In the genomic region with DNA sequence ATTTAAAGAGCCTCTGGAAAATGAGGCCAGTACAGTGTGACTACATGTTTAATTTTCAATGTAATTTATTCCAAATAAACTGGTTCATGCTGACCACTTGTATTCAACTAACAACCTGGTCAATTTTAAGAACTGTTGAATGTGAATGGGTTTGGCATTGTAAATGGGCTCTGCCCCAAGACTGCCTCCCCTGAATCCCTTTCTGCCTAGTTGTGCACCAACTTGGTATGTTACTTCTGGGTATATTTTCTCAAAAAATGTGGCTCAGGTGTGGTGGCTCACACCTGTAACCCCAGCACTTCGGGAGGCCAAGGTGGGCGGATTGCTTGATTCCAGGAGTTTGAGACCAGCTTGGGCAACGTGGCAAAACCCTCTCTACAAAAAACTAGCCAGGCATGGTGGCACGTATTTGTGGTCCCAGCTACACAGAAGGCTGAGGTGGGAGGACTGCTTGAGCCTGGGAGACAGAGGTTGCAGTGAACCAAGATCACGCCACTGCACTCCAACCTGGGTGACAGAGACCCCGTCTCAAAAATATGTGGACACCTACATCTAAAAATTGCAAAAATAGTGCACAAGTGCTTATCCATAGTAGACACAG, we compare ENCODE assay signal across 2 cellular contexts.
TF ChIP-seq lines count a peak whose summit lies in the region.

No MANE protein-coding gene starts in this region.

TF ChIP-seq in GM12891, 5 proteins besides CTCF, POLR2A, EP300 and RAD21:
- TF ChIP-seq TAF1 (IDR thresholded peaks at IDR 0.05; ENCODE audit: low read depth, low read length) (no peak), POU2F2 (IDR thresholded peaks at IDR 0.05; ENCODE audit: low read depth, low read length) (peak; percentile 47; the same call in 1 of the 2 replicates), SPI1 (IDR thresholded peaks at IDR 0.05; ENCODE audit: low read depth, low read length) (no peak), POLR2AphosphoS5 (IDR thresholded peaks at IDR 0.05; ENCODE audit: low read depth, low read length) (peak; percentile 63), PAX5 (IDR thresholded peaks at IDR 0.05; ENCODE audit: insufficient read depth, low read length, severe bottlenecking) (no peak)
TF ChIP-seq in GM12891: peak in this region for 2.

TF ChIP-seq in WTC11, 78 proteins besides CTCF, POLR2A, EP300 and RAD21 (continued from another document and continues in another):
- TF ChIP-seq PRRX2 (CRISPR knock-in tag; IDR thresholded peaks at IDR 0.05) (peak; percentile 91), GABPB1 (CRISPR knock-in tag; IDR thresholded peaks at IDR 0.05) (no peak), TCF7 (CRISPR knock-in tag; IDR thresholded peaks at IDR 0.05; ENCODE audit: low read depth) (no peak), ESRRA (CRISPR knock-in tag; IDR thresholded peaks at IDR 0.05; ENCODE audit: borderline replicate concordance) (no peak), FOXJ3 (CRISPR knock-in tag; IDR thresholded peaks at IDR 0.05; ENCODE audit: borderline replicate concordance) (no peak), EMX1 (CRISPR knock-in tag; IDR thresholded peaks at IDR 0.05) (peak; percentile 83), GRHL2 (CRISPR knock-in tag; IDR thresholded peaks at IDR 0.05; ENCODE audit: insufficient replicate concordance, severe bottlenecking) (no peak), ZNF423 (CRISPR knock-in tag; IDR thresholded peaks at IDR 0.05) (no peak), ZNF671 (CRISPR knock-in tag; IDR thresholded peaks at IDR 0.05) (peak; percentile 54), NFATC4 (CRISPR knock-in tag; IDR thresholded peaks at IDR 0.05) (peak; percentile 79; the same call in 1 of the 2 replicates), SP1 (CRISPR knock-in tag; conservative IDR thresholded peaks at IDR 0.05) (no peak)
- TF ChIP-seq, protein P1, sequence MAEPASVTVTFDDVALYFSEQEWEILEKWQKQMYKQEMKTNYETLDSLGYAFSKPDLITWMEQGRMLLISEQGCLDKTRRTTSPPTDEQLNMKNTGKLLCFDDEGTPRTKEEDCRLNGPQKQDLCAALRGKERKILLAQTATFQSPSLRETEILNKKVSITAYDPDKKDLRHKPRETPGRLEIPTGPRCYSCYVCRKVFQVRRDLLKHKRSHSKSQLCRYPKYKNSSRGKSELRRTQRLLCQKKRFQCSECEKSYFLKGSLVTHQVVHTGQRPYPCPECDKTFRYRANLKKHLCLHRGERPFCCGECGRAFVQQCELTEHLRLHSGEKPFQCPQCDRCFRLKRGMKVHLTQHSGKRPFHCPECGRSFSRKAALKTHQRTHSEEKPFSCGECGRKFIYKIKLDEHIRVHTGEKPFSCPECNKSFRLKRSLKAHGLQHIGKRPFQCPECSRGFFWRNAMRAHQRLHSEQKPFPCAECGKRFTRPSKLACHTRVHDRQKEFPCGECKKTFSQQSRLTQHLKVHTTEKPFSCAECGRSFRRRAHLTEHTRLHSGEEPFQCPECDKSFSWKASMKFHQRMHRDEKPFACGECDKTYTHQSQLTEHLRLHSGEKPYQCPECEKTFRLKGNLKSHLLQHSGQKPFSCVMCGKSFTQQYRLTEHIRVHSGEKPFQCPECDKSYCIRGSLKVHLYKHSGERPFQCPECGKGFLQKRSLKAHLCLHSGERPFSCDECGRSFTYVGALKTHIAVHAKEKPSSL (CRISPR knock-in tag; conservative IDR thresholded peaks at IDR 0.05) = no peak; the same call in 1 of the 2 replicates
- TF ChIP-seq, protein P2, sequence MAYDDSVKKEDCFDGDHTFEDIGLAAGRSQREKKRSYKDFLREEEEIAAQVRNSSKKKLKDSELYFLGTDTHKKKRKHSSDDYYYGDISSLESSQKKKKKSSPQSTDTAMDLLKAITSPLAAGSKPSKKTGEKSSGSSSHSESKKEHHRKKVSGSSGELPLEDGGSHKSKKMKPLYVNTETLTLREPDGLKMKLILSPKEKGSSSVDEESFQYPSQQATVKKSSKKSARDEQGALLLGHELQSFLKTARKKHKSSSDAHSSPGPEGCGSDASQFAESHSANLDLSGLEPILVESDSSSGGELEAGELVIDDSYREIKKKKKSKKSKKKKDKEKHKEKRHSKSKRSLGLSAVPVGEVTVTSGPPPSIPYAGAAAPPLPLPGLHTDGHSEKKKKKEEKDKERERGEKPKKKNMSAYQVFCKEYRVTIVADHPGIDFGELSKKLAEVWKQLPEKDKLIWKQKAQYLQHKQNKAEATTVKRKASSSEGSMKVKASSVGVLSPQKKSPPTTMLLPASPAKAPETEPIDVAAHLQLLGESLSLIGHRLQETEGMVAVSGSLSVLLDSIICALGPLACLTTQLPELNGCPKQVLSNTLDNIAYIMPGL (CRISPR knock-in tag; IDR thresholded peaks at IDR 0.05) = no peak
- TF ChIP-seq, protein P3, sequence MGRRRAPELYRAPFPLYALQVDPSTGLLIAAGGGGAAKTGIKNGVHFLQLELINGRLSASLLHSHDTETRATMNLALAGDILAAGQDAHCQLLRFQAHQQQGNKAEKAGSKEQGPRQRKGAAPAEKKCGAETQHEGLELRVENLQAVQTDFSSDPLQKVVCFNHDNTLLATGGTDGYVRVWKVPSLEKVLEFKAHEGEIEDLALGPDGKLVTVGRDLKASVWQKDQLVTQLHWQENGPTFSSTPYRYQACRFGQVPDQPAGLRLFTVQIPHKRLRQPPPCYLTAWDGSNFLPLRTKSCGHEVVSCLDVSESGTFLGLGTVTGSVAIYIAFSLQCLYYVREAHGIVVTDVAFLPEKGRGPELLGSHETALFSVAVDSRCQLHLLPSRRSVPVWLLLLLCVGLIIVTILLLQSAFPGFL (CRISPR knock-in tag; IDR thresholded peaks at IDR 0.05; ENCODE audit: borderline replicate concordance) = no peak
- TF ChIP-seq, protein P4, sequence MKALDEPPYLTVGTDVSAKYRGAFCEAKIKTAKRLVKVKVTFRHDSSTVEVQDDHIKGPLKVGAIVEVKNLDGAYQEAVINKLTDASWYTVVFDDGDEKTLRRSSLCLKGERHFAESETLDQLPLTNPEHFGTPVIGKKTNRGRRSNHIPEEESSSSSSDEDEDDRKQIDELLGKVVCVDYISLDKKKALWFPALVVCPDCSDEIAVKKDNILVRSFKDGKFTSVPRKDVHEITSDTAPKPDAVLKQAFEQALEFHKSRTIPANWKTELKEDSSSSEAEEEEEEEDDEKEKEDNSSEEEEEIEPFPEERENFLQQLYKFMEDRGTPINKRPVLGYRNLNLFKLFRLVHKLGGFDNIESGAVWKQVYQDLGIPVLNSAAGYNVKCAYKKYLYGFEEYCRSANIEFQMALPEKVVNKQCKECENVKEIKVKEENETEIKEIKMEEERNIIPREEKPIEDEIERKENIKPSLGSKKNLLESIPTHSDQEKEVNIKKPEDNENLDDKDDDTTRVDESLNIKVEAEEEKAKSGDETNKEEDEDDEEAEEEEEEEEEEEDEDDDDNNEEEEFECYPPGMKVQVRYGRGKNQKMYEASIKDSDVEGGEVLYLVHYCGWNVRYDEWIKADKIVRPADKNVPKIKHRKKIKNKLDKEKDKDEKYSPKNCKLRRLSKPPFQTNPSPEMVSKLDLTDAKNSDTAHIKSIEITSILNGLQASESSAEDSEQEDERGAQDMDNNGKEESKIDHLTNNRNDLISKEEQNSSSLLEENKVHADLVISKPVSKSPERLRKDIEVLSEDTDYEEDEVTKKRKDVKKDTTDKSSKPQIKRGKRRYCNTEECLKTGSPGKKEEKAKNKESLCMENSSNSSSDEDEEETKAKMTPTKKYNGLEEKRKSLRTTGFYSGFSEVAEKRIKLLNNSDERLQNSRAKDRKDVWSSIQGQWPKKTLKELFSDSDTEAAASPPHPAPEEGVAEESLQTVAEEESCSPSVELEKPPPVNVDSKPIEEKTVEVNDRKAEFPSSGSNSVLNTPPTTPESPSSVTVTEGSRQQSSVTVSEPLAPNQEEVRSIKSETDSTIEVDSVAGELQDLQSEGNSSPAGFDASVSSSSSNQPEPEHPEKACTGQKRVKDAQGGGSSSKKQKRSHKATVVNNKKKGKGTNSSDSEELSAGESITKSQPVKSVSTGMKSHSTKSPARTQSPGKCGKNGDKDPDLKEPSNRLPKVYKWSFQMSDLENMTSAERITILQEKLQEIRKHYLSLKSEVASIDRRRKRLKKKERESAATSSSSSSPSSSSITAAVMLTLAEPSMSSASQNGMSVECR (CRISPR knock-in tag; IDR thresholded peaks at IDR 0.05; ENCODE audit: borderline replicate concordance) = no peak
- TF ChIP-seq, protein P5, sequence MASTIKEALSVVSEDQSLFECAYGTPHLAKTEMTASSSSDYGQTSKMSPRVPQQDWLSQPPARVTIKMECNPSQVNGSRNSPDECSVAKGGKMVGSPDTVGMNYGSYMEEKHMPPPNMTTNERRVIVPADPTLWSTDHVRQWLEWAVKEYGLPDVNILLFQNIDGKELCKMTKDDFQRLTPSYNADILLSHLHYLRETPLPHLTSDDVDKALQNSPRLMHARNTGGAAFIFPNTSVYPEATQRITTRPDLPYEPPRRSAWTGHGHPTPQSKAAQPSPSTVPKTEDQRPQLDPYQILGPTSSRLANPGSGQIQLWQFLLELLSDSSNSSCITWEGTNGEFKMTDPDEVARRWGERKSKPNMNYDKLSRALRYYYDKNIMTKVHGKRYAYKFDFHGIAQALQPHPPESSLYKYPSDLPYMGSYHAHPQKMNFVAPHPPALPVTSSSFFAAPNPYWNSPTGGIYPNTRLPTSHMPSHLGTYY (CRISPR knock-in tag; IDR thresholded peaks at IDR 0.05) = 0 out of 2 replicates have a peak, but pooled peaks have one; percentile 16
- TF ChIP-seq, protein P6, sequence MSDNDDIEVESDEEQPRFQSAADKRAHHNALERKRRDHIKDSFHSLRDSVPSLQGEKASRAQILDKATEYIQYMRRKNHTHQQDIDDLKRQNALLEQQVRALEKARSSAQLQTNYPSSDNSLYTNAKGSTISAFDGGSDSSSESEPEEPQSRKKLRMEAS (CRISPR knock-in tag; IDR thresholded peaks at IDR 0.05) = no peak
- TF ChIP-seq, protein P7, sequence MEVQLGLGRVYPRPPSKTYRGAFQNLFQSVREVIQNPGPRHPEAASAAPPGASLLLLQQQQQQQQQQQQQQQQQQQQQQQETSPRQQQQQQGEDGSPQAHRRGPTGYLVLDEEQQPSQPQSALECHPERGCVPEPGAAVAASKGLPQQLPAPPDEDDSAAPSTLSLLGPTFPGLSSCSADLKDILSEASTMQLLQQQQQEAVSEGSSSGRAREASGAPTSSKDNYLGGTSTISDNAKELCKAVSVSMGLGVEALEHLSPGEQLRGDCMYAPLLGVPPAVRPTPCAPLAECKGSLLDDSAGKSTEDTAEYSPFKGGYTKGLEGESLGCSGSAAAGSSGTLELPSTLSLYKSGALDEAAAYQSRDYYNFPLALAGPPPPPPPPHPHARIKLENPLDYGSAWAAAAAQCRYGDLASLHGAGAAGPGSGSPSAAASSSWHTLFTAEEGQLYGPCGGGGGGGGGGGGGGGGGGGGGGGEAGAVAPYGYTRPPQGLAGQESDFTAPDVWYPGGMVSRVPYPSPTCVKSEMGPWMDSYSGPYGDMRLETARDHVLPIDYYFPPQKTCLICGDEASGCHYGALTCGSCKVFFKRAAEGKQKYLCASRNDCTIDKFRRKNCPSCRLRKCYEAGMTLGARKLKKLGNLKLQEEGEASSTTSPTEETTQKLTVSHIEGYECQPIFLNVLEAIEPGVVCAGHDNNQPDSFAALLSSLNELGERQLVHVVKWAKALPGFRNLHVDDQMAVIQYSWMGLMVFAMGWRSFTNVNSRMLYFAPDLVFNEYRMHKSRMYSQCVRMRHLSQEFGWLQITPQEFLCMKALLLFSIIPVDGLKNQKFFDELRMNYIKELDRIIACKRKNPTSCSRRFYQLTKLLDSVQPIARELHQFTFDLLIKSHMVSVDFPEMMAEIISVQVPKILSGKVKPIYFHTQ (CRISPR knock-in tag; IDR thresholded peaks at IDR 0.05) = peak; percentile 82; the same call in 1 of the 2 replicates
- TF ChIP-seq, protein P8, sequence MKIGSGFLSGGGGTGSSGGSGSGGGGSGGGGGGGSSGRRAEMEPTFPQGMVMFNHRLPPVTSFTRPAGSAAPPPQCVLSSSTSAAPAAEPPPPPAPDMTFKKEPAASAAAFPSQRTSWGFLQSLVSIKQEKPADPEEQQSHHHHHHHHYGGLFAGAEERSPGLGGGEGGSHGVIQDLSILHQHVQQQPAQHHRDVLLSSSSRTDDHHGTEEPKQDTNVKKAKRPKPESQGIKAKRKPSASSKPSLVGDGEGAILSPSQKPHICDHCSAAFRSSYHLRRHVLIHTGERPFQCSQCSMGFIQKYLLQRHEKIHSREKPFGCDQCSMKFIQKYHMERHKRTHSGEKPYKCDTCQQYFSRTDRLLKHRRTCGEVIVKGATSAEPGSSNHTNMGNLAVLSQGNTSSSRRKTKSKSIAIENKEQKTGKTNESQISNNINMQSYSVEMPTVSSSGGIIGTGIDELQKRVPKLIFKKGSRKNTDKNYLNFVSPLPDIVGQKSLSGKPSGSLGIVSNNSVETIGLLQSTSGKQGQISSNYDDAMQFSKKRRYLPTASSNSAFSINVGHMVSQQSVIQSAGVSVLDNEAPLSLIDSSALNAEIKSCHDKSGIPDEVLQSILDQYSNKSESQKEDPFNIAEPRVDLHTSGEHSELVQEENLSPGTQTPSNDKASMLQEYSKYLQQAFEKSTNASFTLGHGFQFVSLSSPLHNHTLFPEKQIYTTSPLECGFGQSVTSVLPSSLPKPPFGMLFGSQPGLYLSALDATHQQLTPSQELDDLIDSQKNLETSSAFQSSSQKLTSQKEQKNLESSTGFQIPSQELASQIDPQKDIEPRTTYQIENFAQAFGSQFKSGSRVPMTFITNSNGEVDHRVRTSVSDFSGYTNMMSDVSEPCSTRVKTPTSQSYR (CRISPR knock-in tag; IDR thresholded peaks at IDR 0.05) = no peak
- TF ChIP-seq, protein P9, sequence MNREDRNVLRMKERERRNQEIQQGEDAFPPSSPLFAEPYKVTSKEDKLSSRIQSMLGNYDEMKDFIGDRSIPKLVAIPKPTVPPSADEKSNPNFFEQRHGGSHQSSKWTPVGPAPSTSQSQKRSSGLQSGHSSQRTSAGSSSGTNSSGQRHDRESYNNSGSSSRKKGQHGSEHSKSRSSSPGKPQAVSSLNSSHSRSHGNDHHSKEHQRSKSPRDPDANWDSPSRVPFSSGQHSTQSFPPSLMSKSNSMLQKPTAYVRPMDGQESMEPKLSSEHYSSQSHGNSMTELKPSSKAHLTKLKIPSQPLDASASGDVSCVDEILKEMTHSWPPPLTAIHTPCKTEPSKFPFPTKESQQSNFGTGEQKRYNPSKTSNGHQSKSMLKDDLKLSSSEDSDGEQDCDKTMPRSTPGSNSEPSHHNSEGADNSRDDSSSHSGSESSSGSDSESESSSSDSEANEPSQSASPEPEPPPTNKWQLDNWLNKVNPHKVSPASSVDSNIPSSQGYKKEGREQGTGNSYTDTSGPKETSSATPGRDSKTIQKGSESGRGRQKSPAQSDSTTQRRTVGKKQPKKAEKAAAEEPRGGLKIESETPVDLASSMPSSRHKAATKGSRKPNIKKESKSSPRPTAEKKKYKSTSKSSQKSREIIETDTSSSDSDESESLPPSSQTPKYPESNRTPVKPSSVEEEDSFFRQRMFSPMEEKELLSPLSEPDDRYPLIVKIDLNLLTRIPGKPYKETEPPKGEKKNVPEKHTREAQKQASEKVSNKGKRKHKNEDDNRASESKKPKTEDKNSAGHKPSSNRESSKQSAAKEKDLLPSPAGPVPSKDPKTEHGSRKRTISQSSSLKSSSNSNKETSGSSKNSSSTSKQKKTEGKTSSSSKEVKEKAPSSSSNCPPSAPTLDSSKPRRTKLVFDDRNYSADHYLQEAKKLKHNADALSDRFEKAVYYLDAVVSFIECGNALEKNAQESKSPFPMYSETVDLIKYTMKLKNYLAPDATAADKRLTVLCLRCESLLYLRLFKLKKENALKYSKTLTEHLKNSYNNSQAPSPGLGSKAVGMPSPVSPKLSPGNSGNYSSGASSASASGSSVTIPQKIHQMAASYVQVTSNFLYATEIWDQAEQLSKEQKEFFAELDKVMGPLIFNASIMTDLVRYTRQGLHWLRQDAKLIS (CRISPR knock-in tag; IDR thresholded peaks at IDR 0.05; ENCODE audit: borderline replicate concordance) = no peak
- TF ChIP-seq, protein P10, sequence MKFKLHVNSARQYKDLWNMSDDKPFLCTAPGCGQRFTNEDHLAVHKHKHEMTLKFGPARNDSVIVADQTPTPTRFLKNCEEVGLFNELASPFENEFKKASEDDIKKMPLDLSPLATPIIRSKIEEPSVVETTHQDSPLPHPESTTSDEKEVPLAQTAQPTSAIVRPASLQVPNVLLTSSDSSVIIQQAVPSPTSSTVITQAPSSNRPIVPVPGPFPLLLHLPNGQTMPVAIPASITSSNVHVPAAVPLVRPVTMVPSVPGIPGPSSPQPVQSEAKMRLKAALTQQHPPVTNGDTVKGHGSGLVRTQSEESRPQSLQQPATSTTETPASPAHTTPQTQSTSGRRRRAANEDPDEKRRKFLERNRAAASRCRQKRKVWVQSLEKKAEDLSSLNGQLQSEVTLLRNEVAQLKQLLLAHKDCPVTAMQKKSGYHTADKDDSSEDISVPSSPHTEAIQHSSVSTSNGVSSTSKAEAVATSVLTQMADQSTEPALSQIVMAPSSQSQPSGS (CRISPR knock-in tag; IDR thresholded peaks at IDR 0.05; ENCODE audit: borderline replicate concordance, low read depth) = no peak
